8 cellular contexts compared by ENCODE assay signal in the genomic region with DNA sequence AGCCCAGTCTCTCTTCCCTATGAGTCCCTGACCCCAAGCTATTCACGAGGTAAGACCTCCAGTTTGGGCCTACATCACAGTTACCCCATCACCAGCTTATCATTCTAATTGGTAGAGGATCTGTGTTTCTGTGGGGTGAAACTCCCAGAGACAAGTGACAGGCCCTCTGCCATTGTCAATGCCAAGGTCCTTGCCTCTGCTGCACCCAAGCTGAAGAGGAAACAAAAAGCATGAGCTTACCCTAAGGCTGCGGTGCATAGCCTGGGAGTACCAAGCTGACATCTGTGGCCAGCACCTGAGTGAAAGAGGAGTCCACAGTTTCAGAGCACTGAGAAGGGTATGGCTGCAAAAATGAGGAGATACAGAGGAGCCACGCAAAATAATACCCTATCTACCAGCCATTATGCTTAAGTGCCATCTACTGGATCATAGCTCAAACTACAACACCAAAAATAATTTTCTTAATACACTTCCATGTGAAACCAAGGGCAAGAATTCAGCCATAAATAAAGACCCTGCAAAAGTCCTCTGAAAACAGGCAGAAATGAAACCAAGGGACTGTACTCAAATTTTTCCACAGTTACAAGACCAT.
DNase-seq lines count a peak whose midpoint lies in the region; ATAC-seq and TF ChIP-seq lines count a peak whose summit lies in the region.

No MANE protein-coding gene starts in this region.

- ATAC-seq in GM21423 (IDR thresholded peaks at IDR 0.05; ENCODE audit: unreplicated experiment) (no peak), HG02623 (IDR thresholded peaks at IDR 0.05; ENCODE audit: unreplicated experiment) (no peak)

- DNase-seq in NCI-H2196 (lab: John Stamatoyannopoulos, UW; ENCODE audit: unreplicated experiment) (peak; percentile 4), NCI-H2196 treated with DMSO at 0.1 percent for 48 hours (lab: John Stamatoyannopoulos, UW; ENCODE audit: unreplicated experiment) (no peak), NCI-H1417 treated with DMSO at 0.1 percent for 48 hours (lab: John Stamatoyannopoulos, UW) (peak; percentile 6), T47D (ENCODE audit: low read depth in 1 of 2, low spot score in 1 of 2) (peak; percentile 30 to 49), retinal pigment epithelial cell (ENCODE audit: low read depth) (no peak)
- DNase-seq in activated CD4-positive, alpha-beta T cell treated with anti-CD3 and anti-CD28 coated beads, Interleukin-2, amount 50 U/mL, for 48 hours: no peak

- TF ChIP-seq CTCF in retinal pigment epithelial cell (conservative IDR thresholded peaks at IDR 0.05; ENCODE audit: low read depth, low read length): peak; percentile 60

- no peak overlapping the region for H3K4me3 ChIP-seq in retinal pigment epithelial cell (ENCODE audit: low read length)

- in situ Hi-C loops in T47D (cut with HindIII; ENCODE audit: low pct_unique_long_range_greater_than_20kb, low sequenced_read_pairs): no loop called here

Comparison
In these comparisons a context has a peak if more than half of its experiments do, and no peak if none do; other contexts are left out.
1. DNase-seq: peak in NCI-H2196 (single experiment), NCI-H1417 treated with DMSO at 0.1 percent for 48 hours (single experiment) and T47D (2 of 2); none in NCI-H2196 treated with DMSO at 0.1 percent for 48 hours (single experiment), retinal pigment epithelial cell (single experiment) and activated CD4-positive, alpha-beta T cell treated with anti-CD3 and anti-CD28 coated beads, Interleukin-2, amount 50 U/mL, for 48 hours (0 of 2).